8 cellular contexts compared by ENCODE assay signal in the genomic region with DNA sequence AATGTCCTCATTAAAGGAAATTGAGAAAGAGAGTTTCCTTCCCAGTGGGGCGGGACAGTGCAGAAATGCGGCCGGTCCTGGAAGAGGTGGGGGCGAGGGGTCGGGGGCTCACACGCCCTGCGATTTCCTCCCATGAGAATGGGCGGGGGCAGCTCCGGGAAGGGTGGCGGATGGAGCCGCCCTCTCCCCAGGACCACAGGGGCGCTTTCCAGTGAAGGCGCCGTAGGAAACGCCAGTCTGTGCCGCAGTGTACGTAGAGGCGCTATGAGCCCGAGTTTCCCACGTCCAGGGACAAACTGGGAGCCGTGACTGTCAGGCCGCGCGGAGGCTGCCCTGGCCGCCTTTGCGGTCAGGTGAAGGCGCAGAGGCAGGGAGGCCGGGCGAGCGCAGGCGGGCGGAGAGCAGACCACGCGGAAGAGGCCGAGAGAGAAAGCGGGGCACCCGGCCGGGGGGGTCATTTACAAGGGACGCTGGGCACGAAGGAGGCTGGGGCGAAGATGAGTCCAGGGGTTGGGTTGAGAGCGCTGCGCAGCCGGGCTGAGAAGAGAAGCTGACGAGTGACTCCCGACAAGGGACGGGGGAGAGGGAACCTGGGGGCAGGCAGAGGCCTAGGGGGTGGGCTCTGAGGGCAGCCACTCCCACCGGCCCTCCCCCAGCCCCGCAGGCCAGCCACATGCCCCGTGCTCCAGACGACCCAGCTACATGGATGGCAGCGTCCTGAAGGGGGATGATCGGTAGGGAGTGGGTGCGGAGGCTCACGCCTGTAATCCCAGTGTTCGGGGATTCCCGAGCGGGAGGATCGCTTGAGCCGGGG. TPM values are rescaled to one million over a fixed set of nuclear protein-coding genes. Genes with fewer than 3 reads are reported as not detected.
A peak's percentile ranks its signal among the peaks of the same experiment; 100 is the strongest.
DNase-seq lines count a peak whose midpoint lies in the region; ATAC-seq and TF ChIP-seq lines count a peak whose summit lies in the region.

No MANE protein-coding gene starts in this region.

- no peaks in the 10 kb centered on the region for H3K27me3 Mint-ChIP-seq in natural killer cell (ENCODE audit: low read depth in 2 of 2)

- H3K27ac Mint-ChIP-seq in natural killer cell: peak overlapping the region; percentile 83 to 97

- CTCF ChIA-PET in RWPE1 (lab: Yijun Ruan, JAX): no interaction called here

- H3K4me3 Mint-ChIP-seq in natural killer cell: peak overlapping the region; percentile 97

- H3K27ac ChIP-seq in temporal lobe (ENCODE audit: low read depth, low read length) (peak overlapping the region; percentile 61), RWPE1 (no peak overlapping the region)

- H3K4me1 Mint-ChIP-seq in natural killer cell: peaks cover 30 to 46% of the 10 kb centered on the region in 2 donors

- DNase-seq in DMS79 (lab: John Stamatoyannopoulos, UW): peak; percentile 30
- peak; percentile 2 for DNase-seq in LHCN-M2 (ENCODE audit: low read depth)
- DNase-seq in activated T-cell treated with anti-CD3 and anti-CD28 coated beads, Interleukin-2, amount 50 U/mL, for 48 hours: peak; percentile 61 to 73
- DNase-seq in fibroblast of peridontal ligament (ENCODE audit: extremely low read depth): peak; percentile 27
- peak; percentile 52 for DNase-seq in natural killer cell
- DNase-seq in RWPE1 (ENCODE audit: low spot score): no peak

- TF ChIP-seq CTCF in natural killer cell (IDR thresholded peaks at IDR 0.05): no peak
- no peak for TF ChIP-seq CTCF in RWPE1 (conservative IDR thresholded peaks at IDR 0.05; ENCODE audit: low read depth)

- H3K9me3 Mint-ChIP-seq in natural killer cell: no peaks in the 10 kb centered on the region

- H3K36me3 Mint-ChIP-seq in natural killer cell: no peaks in the 10 kb centered on the region

- POLR2A ChIA-PET in RWPE1 (lab: Yijun Ruan, JAX; ENCODE audit: low non-redundant PET): no interaction called here

- intact Hi-C loops in natural killer cell (cut with micrococcal nuclease): loop anchor here (10.0 kb wide), 1 partner anchor 414 kb away; the partner anchor contains the start of gene ZNF22

- ATAC-seq in GM21515 (IDR thresholded peaks at IDR 0.05; ENCODE audit: unreplicated experiment) (peak; percentile 50), natural killer cell (peak; percentile 81 to 84 (median 82))

RNA-seq across cellular contexts. Expression of gene ALOX5, which starts 45.0 kb away (rescaled TPM):
- total RNA-seq in LHCN-M2 (2014; rRNA removed): not detected in 2 replicates
- not detected for polyA plus RNA-seq in LHCN-M2 (2012)
- total RNA-seq in natural killer cell: 10 to 100 TPM in 2 of 3 donors, 1 to 10 TPM in 1; 8.6 to 93.5 (median 12.4) TPM
- total RNA-seq in temporal lobe: 0.98 TPM
